1 cellular context compared by ENCODE assay signal in the genomic region with DNA sequence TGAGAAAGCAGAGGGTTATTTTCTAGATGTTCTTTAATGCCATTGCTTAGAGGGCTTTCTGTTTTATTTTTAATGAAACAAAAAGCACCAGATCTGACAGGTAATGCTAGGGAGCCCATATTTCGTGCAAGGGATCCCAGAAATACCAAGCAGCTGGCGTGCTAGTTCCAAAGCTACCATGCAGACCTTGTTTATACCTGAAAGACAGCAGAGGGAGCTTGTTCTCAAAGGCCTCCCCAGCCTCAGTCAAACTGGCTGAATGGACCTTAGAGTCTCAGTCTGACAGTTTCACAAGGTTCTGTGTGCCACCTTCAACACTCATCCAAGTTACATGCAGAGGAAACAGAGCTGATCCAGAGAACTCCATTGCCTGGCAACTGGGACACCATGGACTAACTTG.
TF ChIP-seq lines count a peak whose summit lies in the region.

No MANE protein-coding gene starts in this region.

TF ChIP-seq in GM12878, 131 proteins besides CTCF, POLR2A, EP300 and RAD21:
- TF ChIP-seq MTA3 (IDR thresholded peaks at IDR 0.05; ENCODE audit: borderline replicate concordance, low read length) = no peak
- no peak for TF ChIP-seq JUNB (IDR thresholded peaks at IDR 0.05)
TF ChIP-seq in GM12878: peak in this region for 0.
